In the genomic region with DNA sequence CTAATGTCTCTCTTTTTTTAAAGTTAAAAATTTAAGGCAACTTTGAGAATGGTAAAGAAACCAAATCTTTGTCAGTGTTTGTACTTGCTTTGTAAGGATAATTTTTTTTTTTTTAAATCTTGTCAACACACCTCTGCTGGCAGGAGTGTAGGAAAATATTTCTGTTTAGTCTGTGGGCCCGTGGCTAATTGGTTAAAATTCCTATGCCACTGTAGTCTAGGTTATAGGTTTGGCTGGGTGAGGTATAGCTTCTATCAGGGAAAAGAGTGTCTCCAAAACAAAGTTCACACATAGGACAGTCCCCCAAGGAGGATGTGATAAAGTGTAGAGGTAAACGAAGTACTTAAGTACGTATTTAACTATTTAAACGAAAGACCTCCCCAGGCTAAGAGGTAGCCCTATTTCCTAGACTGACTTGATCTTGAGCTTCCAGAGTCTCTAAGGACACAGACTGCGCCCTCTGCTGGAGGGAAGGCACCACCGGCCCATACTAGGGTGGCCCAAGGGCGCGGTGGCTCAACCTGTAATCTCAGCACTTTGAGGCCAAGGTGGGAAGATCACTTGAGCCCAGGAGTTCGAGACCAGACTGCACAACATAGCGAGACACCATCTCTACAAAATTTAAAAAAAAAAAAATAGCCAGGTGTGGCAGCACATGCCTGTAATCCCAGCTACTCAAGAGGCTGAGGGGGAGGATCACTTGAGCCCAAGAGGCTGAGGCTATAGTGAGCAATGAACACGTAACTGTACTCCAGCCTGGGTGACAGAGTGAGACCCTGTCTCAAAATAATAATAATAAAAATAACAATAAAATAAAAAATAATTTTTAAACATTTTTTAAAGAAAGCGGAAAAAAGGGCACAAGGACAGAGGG, we compare ENCODE assay signal across 8 cellular contexts. TPM values are rescaled to one million over a fixed set of nuclear protein-coding genes. Genes with fewer than 3 reads are reported as not detected.
DNase-seq lines count a peak whose midpoint lies in the region; ATAC-seq and TF ChIP-seq lines count a peak whose summit lies in the region.

No MANE protein-coding gene starts in this region.

- H3K4me1 Mint-ChIP-seq in MCF 10A (ENCODE audit: insufficient read depth, unreplicated experiment): peaks cover 11% of the 10 kb centered on the region

- no peaks in the 10 kb centered on the region for H3K27me3 ChIP-seq in BJ (ENCODE audit: control insufficient read depth, insufficient read depth, low read length)
- no peaks in the 10 kb centered on the region for H3K27me3 ChIP-seq in WERI-Rb-1 (ENCODE audit: insufficient read depth, low read depth, severe bottlenecking)

- POLR2A ChIA-PET in BJ (lab: Charles Lee): interaction anchor here (0.7 kb wide), 1 partner anchor 829 kb away, joined by 3 read pairs; no protein-coding TSS in a partner anchor
- POLR2A ChIA-PET in MCF 10A (lab: Yijun Ruan, JAX): interaction anchor here (0.6 to 1.4 kb wide), 8 partner anchors 11 to 147 kb away, joined by 3 to 11 read pairs (median 4); partner anchors contain the start of gene NCL

- no peaks in the 10 kb centered on the region for H3K9me3 ChIP-seq in WERI-Rb-1 (ENCODE audit: severe bottlenecking)

- DNase-seq in BJ (ENCODE audit: low read depth) (no peak), NCI-H2196 (lab: John Stamatoyannopoulos, UW; ENCODE audit: unreplicated experiment) (peak; percentile 84), WERI-Rb-1 (peak; percentile 93), MCF 10A (ENCODE audit: unreplicated experiment) (peak; percentile 85), islet precursor cell (peak; percentile 93)
- DNase-seq in stimulated activated CD4-positive, alpha-beta T cell treated with anti-CD3 and anti-CD28 coated beads, Interleukin-15, amount 100 ng/mL, for 48 hours (ENCODE audit: low read depth in 2 of 2): peak; percentile 59 to 79

- no peaks in the 10 kb centered on the region for H3K9me3 Mint-ChIP-seq in MCF 10A (ENCODE audit: unreplicated experiment)

- ATAC-seq in GM21723 (IDR thresholded peaks at IDR 0.05; ENCODE audit: unreplicated experiment) (peak; percentile 38), HG02759 (IDR thresholded peaks at IDR 0.05; ENCODE audit: unreplicated experiment) (no peak)

- no peaks in the 10 kb centered on the region for H3K36me3 Mint-ChIP-seq in MCF 10A (ENCODE audit: insufficient read depth, unreplicated experiment)

- no TSS peak for BruUV-seq in MCF 10A (replicated peaks; lab: Mats Ljungman, UMichigan)

- CTCF ChIA-PET in BJ (lab: Yijun Ruan, JAX): interaction anchor here (0.6 to 9.1 kb wide), 31 partner anchors 8 to 382 kb away, joined by 3 to 202 read pairs (median 5); partner anchors contain the start of genes NMUR1 and TEX44
- CTCF ChIA-PET in MCF 10A (lab: Yijun Ruan, JAX): interaction anchor here (0.6 to 5.8 kb wide), 31 partner anchors 11 to 1726 kb away, joined by 3 to 74 read pairs (median 4); no protein-coding TSS in a partner anchor

- H3K36me3 ChIP-seq in BJ (ENCODE audit: control insufficient read depth, insufficient read depth, low read length) (no peaks in the 10 kb centered on the region), WERI-Rb-1 (no peaks in the 10 kb centered on the region)

- H3K27ac Mint-ChIP-seq in MCF 10A (ENCODE audit: low read depth, unreplicated experiment): no peak overlapping the region

- no peak overlapping the region for H3K4me3 ChIP-seq in BJ (ENCODE audit: low read depth, low read length)
- H3K4me3 ChIP-seq in WERI-Rb-1 (ENCODE audit: low read depth, low read length): no peak overlapping the region

- intact Hi-C loops in MCF 10A (cut with micrococcal nuclease): loop anchor here (1.0 kb wide), 2 partner anchors 38 to 84 kb away; no protein-coding TSS in a partner anchor

- TF ChIP-seq CTCF in BJ (IDR thresholded peaks at IDR 0.05; ENCODE audit: insufficient read depth, low read depth, low read length) (peak; percentile 89), WERI-Rb-1 (IDR thresholded peaks at IDR 0.05; ENCODE audit: low read depth, low read length) (peak; percentile 83), MCF 10A (IDR thresholded peaks at IDR 0.05; ENCODE audit: unreplicated experiment) (peak; percentile 89)

- no peak overlapping the region for H3K4me3 Mint-ChIP-seq in MCF 10A (ENCODE audit: unreplicated experiment)

- no peaks in the 10 kb centered on the region for H3K27me3 Mint-ChIP-seq in MCF 10A (ENCODE audit: insufficient read depth, unreplicated experiment)

- peak overlapping the region; percentile 99 for H3K27ac ChIP-seq in WERI-Rb-1

RNA-seq across cellular contexts. Expression of gene TEX44, which starts 8.9 kb away (rescaled TPM):
- polyA plus RNA-seq in BJ (2011; rRNA removed): not detected in 2 replicates
- not detected in 2 replicates for polyA minus RNA-seq in BJ (2011; rRNA and poly(A)+ RNA removed)
- not detected in 2 replicates for total RNA-seq in MCF 10A (2022)
